ENCODE assay signal across 8 cellular contexts in genomic region chr2:47034973-47035609, GRCh38.
DNase-seq lines count a peak whose midpoint lies in the region; ATAC-seq, FAIRE-seq and TF ChIP-seq lines count a peak whose summit lies in the region.

No MANE protein-coding gene starts in this region.

- H3K36me3 ChIP-seq in WERI-Rb-1 = peaks cover 2% of the 10 kb centered on the region
- H3K36me3 ChIP-seq in right atrium auricular region = peaks cover 2% of the 10 kb centered on the region
- H3K36me3 ChIP-seq in skeletal muscle satellite cell (ENCODE audit: insufficient read depth, low read length) = peaks cover 47% of the 10 kb centered on the region

- H3K4me3 ChIP-seq in GM12865 (ENCODE audit: low read depth, low read length) (no peak overlapping the region), WERI-Rb-1 (ENCODE audit: low read depth, low read length) (no peak overlapping the region), right atrium auricular region (no peak overlapping the region), skeletal muscle satellite cell (ENCODE audit: low read length) (peak overlapping the region; percentile 31)

- TF ChIP-seq CTCF in GM12865 (IDR thresholded peaks at IDR 0.05; ENCODE audit: insufficient read depth, low read depth, low read length, missing control alignments) = no peak
- no peak for TF ChIP-seq CTCF in WERI-Rb-1 (IDR thresholded peaks at IDR 0.05; ENCODE audit: low read depth, low read length)
- TF ChIP-seq CTCF in right atrium auricular region (IDR thresholded peaks at IDR 0.05) = no peak

- ATAC-seq in HG03066 (IDR thresholded peaks at IDR 0.05; ENCODE audit: low read depth, unreplicated experiment) (peak; percentile 60), GM21360 (IDR thresholded peaks at IDR 0.05; ENCODE audit: unreplicated experiment) (no peak)

- H3K4me2 ChIP-seq in skeletal muscle satellite cell (ENCODE audit: low read length) = peak overlapping the region; percentile 62

- FAIRE-seq in RCC 7860 (lab: Jason Lieb, UNC) = no peak

- H3K4me1 ChIP-seq in right atrium auricular region (peaks cover 0 to 81% of the 10 kb centered on the region in 2 donors), skeletal muscle satellite cell (ENCODE audit: control insufficient read depth, insufficient read depth, low read length) (peaks cover 60% of the 10 kb centered on the region)

- H3K27ac ChIP-seq in WERI-Rb-1 (peak overlapping the region; percentile 66), right atrium auricular region (peak overlapping the region; percentile 91 to 94)

- H3K27me3 ChIP-seq in WERI-Rb-1 (ENCODE audit: insufficient read depth, low read depth, severe bottlenecking) = no peaks in the 10 kb centered on the region
- H3K27me3 ChIP-seq in right atrium auricular region = no peaks in the 10 kb centered on the region
- no peaks in the 10 kb centered on the region for H3K27me3 ChIP-seq in skeletal muscle satellite cell (ENCODE audit: control insufficient read depth, insufficient read depth, low read length)

- DNase-seq in GM12865 (ENCODE audit: low read depth) (peak; percentile 38), WERI-Rb-1 (peak; percentile 55), right atrium auricular region (ENCODE audit: low spot score) (peak; percentile 83), RCC 7860 (ENCODE audit: low spot score) (no peak)
- DNase-seq in activated CD4-positive, alpha-beta T cell treated with anti-CD3 and anti-CD28 coated beads, Interleukin-2, amount 50 U/mL, for 4 hours = no peak

- H3K9me3 ChIP-seq in WERI-Rb-1 (ENCODE audit: severe bottlenecking) (no peaks in the 10 kb centered on the region), right atrium auricular region (no peaks in the 10 kb centered on the region), skeletal muscle satellite cell (replicated peaks; ENCODE audit: low read length) (no peaks in the 10 kb centered on the region)

- H3K9ac ChIP-seq in skeletal muscle satellite cell (ENCODE audit: low read depth, low read length) = peak overlapping the region; percentile 93

Comparison
In these comparisons a context has a peak if more than half of its experiments do, and no peak if none do; other contexts are left out.
1. DNase-seq: peak in GM12865 (single experiment), WERI-Rb-1 (single experiment) and right atrium auricular region (single experiment); none in RCC 7860 (single experiment) and activated CD4-positive, alpha-beta T cell treated with anti-CD3 and anti-CD28 coated beads, Interleukin-2, amount 50 U/mL, for 4 hours (0 of 2).